In genomic region chr2:232203936-232204335, GRCh38 we compare ENCODE assay signal across 16 cellular contexts.
DNase-seq lines count a peak whose midpoint lies in the region; ATAC-seq and TF ChIP-seq lines count a peak whose summit lies in the region.
"Had no signal": no experiment of that assay in that cellular context is flagged by ENCODE, and none has a peak within 500 bp of the region (broad histone marks: within the 10 kb centered on the region; RNA-seq: fewer than 3 reads in every experiment).

No MANE protein-coding gene starts in this region.

- no peak for ATAC-seq in GM19324 (IDR thresholded peaks at IDR 0.05; ENCODE audit: low FRiP score, unreplicated experiment)
- ATAC-seq in aorta (ENCODE audit: low FRiP score) = no peak

- H3K27ac ChIP-seq in SJCRH30 = peak overlapping the region; percentile 32
- H3K27ac ChIP-seq in parathyroid adenoma = peak overlapping the region; percentile 83
- no peak overlapping the region for H3K27ac ChIP-seq in aorta (ENCODE audit: low read depth in 1 of 2, low read length in 2 of 2)
- H3K27ac ChIP-seq: ascending aorta, epithelial cell of prostate, right lobe of liver had no signal

- intact Hi-C loops in aorta (cut with DNase I) = no loop called here

- peaks cover 11% of the 10 kb centered on the region for H3K4me1 ChIP-seq in SJCRH30
- peaks cover 24% of the 10 kb centered on the region for H3K4me1 ChIP-seq in parathyroid adenoma
- no peaks in the 10 kb centered on the region for H3K4me1 ChIP-seq in aorta (ENCODE audit: control insufficient read depth in 1 of 2, insufficient read depth in 2 of 2, low read length in 2 of 2)

- DNase-seq in HK-2 (ENCODE audit: unreplicated experiment) (peak; percentile 17), SJCRH30 (peak in 1 of 2 experiments; percentile 24), fibroblast of the aortic adventitia (ENCODE audit: low read depth) (peak; percentile 16), aorta (no peak), foreskin fibroblast (no peak)
- DNase-seq: activated effector memory CD4-positive, alpha-beta T cell treated with Interleukin-2 at 50 U/mL for 16 hours; Calu3; HFFc6; NCI-H187 treated with DMSO at 0.1 percent for 48 hours; NCI-H446 treated with DMSO at 0.1 percent for 48 hours; T-helper 1 cell had no signal

- no peak for TF ChIP-seq CTCF in fibroblast of the aortic adventitia (IDR thresholded peaks at IDR 0.05; ENCODE audit: insufficient read depth, low read length)
- TF ChIP-seq CTCF in parathyroid adenoma (IDR thresholded peaks at IDR 0.05) = no peak
- no peak for TF ChIP-seq CTCF in foreskin fibroblast (IDR thresholded peaks at IDR 0.05; ENCODE audit: low read depth, low read length)

- H3K9me3 ChIP-seq in SJCRH30 (replicated peaks) (no peaks in the 10 kb centered on the region), parathyroid adenoma (ENCODE audit: control insufficient read depth, low read length) (no peaks in the 10 kb centered on the region), aorta (ENCODE audit: control insufficient read depth, low read length) (no peaks in the 10 kb centered on the region)
- H3K9me3 ChIP-seq: ascending aorta, right lobe of liver had no signal

- H3K4me2 ChIP-seq in parathyroid adenoma (ENCODE audit: low read length) = peak overlapping the region; percentile 66

- H3K36me3 ChIP-seq in SJCRH30 = no peaks in the 10 kb centered on the region
- no peaks in the 10 kb centered on the region for H3K36me3 ChIP-seq in parathyroid adenoma (ENCODE audit: control insufficient read depth, insufficient read depth, low read length)
- H3K36me3 ChIP-seq in aorta (ENCODE audit: control insufficient read depth in 1 of 2, insufficient read depth in 2 of 2, low read length in 1 of 2) = no peaks in the 10 kb centered on the region

- H2AFZ ChIP-seq in parathyroid adenoma = peak overlapping the region; percentile 9

- 88 to 91% methylated on average over 5 of the region's 5 CpGs for WGBS in aorta, 2 donors

- no peaks in the 10 kb centered on the region for H3K27me3 ChIP-seq in SJCRH30
- no peaks in the 10 kb centered on the region for H3K27me3 ChIP-seq in parathyroid adenoma (ENCODE audit: control insufficient read depth, insufficient read depth, low read length)
- H3K27me3 ChIP-seq in aorta (ENCODE audit: control insufficient read depth in 1 of 2, insufficient read depth in 2 of 2, low read length in 1 of 2) = no peaks in the 10 kb centered on the region
- H3K27me3 ChIP-seq: ascending aorta, right lobe of liver had no signal

- H3K79me2 ChIP-seq in parathyroid adenoma = peaks cover 9% of the 10 kb centered on the region

- no peak overlapping the region for H3K9ac ChIP-seq in parathyroid adenoma

- H3K4me3 ChIP-seq in SJCRH30 = no peak overlapping the region
- H3K4me3 ChIP-seq in fibroblast of the aortic adventitia (ENCODE audit: low read depth, low read length) = no peak overlapping the region
- H3K4me3 ChIP-seq in parathyroid adenoma (ENCODE audit: low read depth, low read length) = peak overlapping the region; percentile 17
- H3K4me3 ChIP-seq in aorta (ENCODE audit: low read length in 2 of 2) = no peak overlapping the region
- H3K4me3 ChIP-seq in foreskin fibroblast (ENCODE audit: low read depth in 1 of 2, low read length in 2 of 2) = no peak overlapping the region
- H3K4me3 ChIP-seq: ascending aorta, right lobe of liver had no signal

Comparison
In these comparisons a context has a peak if more than half of its experiments do, and no peak if none do; other contexts are left out.
1. DNase-seq: peak in HK-2 (single experiment) and fibroblast of the aortic adventitia (single experiment); none in aorta (0 of 2) and foreskin fibroblast (0 of 2).
2. H3K27ac ChIP-seq: peak in SJCRH30 (single experiment) and parathyroid adenoma (single experiment); none in aorta (0 of 2).